ENCODE assay signal across 13 cellular contexts in genomic region chr12:67940780-67941243, GRCh38. TPM values are rescaled to one million over a fixed set of nuclear protein-coding genes. Genes with fewer than 3 reads are reported as not detected.
A peak's percentile ranks its signal among the peaks of the same experiment; 100 is the strongest.
DNase-seq lines count a peak whose midpoint lies in the region; ATAC-seq and TF ChIP-seq lines count a peak whose summit lies in the region.
"Had no signal": no experiment of that assay in that cellular context is flagged by ENCODE, and none has a peak within 500 bp of the region (broad histone marks: within the 10 kb centered on the region; RNA-seq: fewer than 3 reads in every experiment).

No MANE protein-coding gene starts in this region.

- TF ChIP-seq CTCF in RWPE1 (conservative IDR thresholded peaks at IDR 0.05; ENCODE audit: low read depth) (no peak), osteoblast (IDR thresholded peaks at IDR 0.05; ENCODE audit: extremely low read depth, low read depth, low read length) (no peak), dorsolateral prefrontal cortex (IDR thresholded peaks at IDR 0.05 in 54 of 56, conservative IDR thresholded peaks at IDR 0.05 in 2 of 56; ENCODE audit: low read depth in 1 of 56, partially characterized antibody in 56 of 56) (no peak)

- H3K36me3 ChIP-seq in osteoblast (ENCODE audit: insufficient read depth, low read length) = no peaks in the 10 kb centered on the region

- peak overlapping the region; percentile 19 for H2AFZ ChIP-seq in osteoblast (ENCODE audit: low read length)

- no peak overlapping the region for H3K4me2 ChIP-seq in osteoblast (ENCODE audit: insufficient read depth, low read length)

- H3K27ac ChIP-seq in RWPE1 (no peak overlapping the region), osteoblast (ENCODE audit: low read depth, low read length) (no peak overlapping the region), dorsolateral prefrontal cortex (peak overlapping the region in 1 of 59 donors; percentile 21)

- H3K9me3 ChIP-seq in osteoblast (ENCODE audit: low read depth, low read length) = no peaks in the 10 kb centered on the region

- no peaks in the 10 kb centered on the region for H3K79me2 ChIP-seq in osteoblast (ENCODE audit: insufficient read depth, low read length)

- no peaks in the 10 kb centered on the region for H4K20me1 ChIP-seq in osteoblast (ENCODE audit: insufficient read depth, low read length)

- CTCF ChIA-PET in RWPE1 (lab: Yijun Ruan, JAX) = interaction anchor here (1.6 kb wide), 1 partner anchor 20 kb away, joined by 3 read pairs; no protein-coding TSS in a partner anchor

- intact Hi-C loops in dorsolateral prefrontal cortex (cut with DNase I) = loop anchor here (5.0 to 10.0 kb wide), 4 partner anchors 294 to 584 kb away; partner anchors contain the start of gene DYRK2 (in 2 of the 2)

- peak; percentile 85 for DNase-seq in EH (ENCODE audit: low read depth)
- DNase-seq in RWPE1 (ENCODE audit: low spot score) = peak; percentile 18
- peak; percentile 21 for DNase-seq in foreskin melanocyte
- DNase-seq in osteoblast (ENCODE audit: insufficient read length, low spot score, missing footprints) = no peak
- no peak for DNase-seq in dorsolateral prefrontal cortex
- DNase-seq in putamen (ENCODE audit: low spot score) = no peak
- no peak for DNase-seq in activated CD4-positive, alpha-beta T cell treated with anti-CD3 and anti-CD28 coated beads for 1 hour
- DNase-seq: glutamatergic neuron; KG1; NCI-H510A treated with DMSO at 0.1 percent for 48 hours; stimulated activated naive CD4-positive, alpha-beta T cell treated with Interleukin-2 at 50 U/mL for 16 hours; T-helper 1 cell had no signal

- peaks cover 6% of the 10 kb centered on the region for H3K4me1 ChIP-seq in osteoblast (ENCODE audit: insufficient read depth, low read length)

- H3K27me3 ChIP-seq in osteoblast (ENCODE audit: insufficient read depth, low read length) (no peaks in the 10 kb centered on the region), dorsolateral prefrontal cortex (peaks cover 0 to 3% (median 0%) of the 10 kb centered on the region in 45 donors)

- POLR2A ChIA-PET in RWPE1 (lab: Yijun Ruan, JAX; ENCODE audit: low non-redundant PET) = no interaction called here

- ATAC-seq in activated CD4-positive, CD25-positive, alpha-beta regulatory T cell treated with anti-CD3 and anti-CD28 coated beads, Interleukin-2, amount 50 U/mL, for 24 hours = no peak

- H3K4me3 ChIP-seq in osteoblast (ENCODE audit: insufficient read depth, low read length) (no peak overlapping the region), dorsolateral prefrontal cortex (no peak overlapping the region)

RNA-seq across cellular contexts. Expression of gene IFNG-AS1, which starts 48.4 kb away (rescaled TPM):
- total RNA-seq in osteoblast = under 0.01 and 0.29 TPM in 2 replicates
- total RNA-seq in dorsolateral prefrontal cortex = 1 to 10 TPM in 7 of 120 experiments, under 1 TPM in 75, not detected in 38; 0.25 to 3.6 (median 0.53) TPM

Comparison
In these comparisons a context has a peak if more than half of its experiments do, and no peak if none do; other contexts are left out.
1. DNase-seq: peak in EH (single experiment), RWPE1 (single experiment) and foreskin melanocyte (single experiment); none in osteoblast (single experiment), dorsolateral prefrontal cortex (0 of 10), putamen (single experiment) and activated CD4-positive, alpha-beta T cell treated with anti-CD3 and anti-CD28 coated beads for 1 hour (single experiment).